Comparison of ENCODE assay signal across 1 cellular context in the genomic region with DNA sequence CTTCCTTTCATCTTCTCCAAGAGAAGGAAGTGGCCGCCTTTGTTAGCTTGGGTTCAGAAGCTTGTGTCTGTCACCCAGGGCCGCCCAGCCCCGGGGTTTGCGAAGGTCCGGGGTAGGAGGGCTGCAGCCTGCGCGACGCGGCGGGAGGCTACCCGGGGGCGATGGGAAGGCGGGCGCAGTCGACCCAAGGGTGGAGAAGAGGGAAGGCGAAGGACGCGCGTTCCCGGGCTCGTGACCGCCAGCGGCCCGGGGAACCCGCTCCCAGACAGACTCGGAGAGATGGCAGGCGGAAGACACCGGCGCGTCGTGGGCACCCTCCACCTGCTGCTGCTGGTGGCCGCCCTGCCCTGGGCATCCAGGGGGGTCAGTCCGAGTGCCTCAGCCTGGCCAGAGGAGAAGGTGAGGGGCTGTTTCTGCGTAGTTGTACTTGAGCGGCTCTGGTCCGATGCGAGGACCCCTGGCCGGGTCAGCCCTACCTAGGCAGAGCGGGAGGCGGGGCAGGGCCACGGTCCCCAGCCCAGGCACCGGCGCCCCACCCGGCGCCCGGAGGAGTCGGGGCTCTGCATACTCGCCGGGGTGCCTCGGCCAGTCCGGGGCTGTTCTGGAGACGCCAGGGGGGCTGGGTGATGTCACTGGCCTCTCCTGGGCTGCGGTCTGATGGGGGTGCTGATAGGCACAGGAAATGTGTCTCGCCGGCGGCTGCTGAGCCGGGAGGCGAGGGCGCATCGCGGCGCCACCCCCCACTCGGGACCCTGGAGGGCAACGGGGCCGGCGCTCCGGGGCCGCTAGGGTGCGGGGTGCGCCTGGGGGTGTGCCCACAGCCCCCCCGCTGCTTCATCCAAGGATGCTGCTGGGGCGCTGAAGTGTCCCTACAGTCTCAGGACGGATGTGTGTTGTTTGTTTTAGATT.
TF ChIP-seq lines count a peak whose summit lies in the region.

A gene (plus strand): TSS at position 178 of the 909 bp plus-strand sequence. CDS start 102 bp downstream, at position 280.

TF ChIP-seq in HepG2, 621 proteins besides CTCF, POLR2A, EP300 and RAD21 (continued from another document and continues in another):
- TF ChIP-seq, protein P1, sequence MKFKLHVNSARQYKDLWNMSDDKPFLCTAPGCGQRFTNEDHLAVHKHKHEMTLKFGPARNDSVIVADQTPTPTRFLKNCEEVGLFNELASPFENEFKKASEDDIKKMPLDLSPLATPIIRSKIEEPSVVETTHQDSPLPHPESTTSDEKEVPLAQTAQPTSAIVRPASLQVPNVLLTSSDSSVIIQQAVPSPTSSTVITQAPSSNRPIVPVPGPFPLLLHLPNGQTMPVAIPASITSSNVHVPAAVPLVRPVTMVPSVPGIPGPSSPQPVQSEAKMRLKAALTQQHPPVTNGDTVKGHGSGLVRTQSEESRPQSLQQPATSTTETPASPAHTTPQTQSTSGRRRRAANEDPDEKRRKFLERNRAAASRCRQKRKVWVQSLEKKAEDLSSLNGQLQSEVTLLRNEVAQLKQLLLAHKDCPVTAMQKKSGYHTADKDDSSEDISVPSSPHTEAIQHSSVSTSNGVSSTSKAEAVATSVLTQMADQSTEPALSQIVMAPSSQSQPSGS (CRISPR knock-in tag; IDR thresholded peaks at IDR 0.05): no peak
- TF ChIP-seq SIX1 (CRISPR knock-in tag; IDR thresholded peaks at IDR 0.05; ENCODE audit: borderline replicate concordance): no peak
- TF ChIP-seq FOXP1 (IDR thresholded peaks at IDR 0.05): no peak
- no peak for TF ChIP-seq FOXP1 (CRISPR knock-in tag; IDR thresholded peaks at IDR 0.05)
- TF ChIP-seq, protein P2, sequence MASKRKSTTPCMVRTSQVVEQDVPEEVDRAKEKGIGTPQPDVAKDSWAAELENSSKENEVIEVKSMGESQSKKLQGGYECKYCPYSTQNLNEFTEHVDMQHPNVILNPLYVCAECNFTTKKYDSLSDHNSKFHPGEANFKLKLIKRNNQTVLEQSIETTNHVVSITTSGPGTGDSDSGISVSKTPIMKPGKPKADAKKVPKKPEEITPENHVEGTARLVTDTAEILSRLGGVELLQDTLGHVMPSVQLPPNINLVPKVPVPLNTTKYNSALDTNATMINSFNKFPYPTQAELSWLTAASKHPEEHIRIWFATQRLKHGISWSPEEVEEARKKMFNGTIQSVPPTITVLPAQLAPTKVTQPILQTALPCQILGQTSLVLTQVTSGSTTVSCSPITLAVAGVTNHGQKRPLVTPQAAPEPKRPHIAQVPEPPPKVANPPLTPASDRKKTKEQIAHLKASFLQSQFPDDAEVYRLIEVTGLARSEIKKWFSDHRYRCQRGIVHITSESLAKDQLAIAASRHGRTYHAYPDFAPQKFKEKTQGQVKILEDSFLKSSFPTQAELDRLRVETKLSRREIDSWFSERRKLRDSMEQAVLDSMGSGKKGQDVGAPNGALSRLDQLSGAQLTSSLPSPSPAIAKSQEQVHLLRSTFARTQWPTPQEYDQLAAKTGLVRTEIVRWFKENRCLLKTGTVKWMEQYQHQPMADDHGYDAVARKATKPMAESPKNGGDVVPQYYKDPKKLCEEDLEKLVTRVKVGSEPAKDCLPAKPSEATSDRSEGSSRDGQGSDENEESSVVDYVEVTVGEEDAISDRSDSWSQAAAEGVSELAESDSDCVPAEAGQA (IDR thresholded peaks at IDR 0.05; ENCODE audit: low read depth): no peak
- TF ChIP-seq, protein P2 (CRISPR knock-in tag; IDR thresholded peaks at IDR 0.05; ENCODE audit: borderline replicate concordance): no peak
- TF ChIP-seq TBX2 (CRISPR knock-in tag; IDR thresholded peaks at IDR 0.05; ENCODE audit: borderline replicate concordance): 0 out of 2 replicates have a peak, but pooled peaks have one; percentile 41
- TF ChIP-seq TP53 (CRISPR knock-in tag; conservative IDR thresholded peaks at IDR 0.05): no peak
- TF ChIP-seq NFE2L2 (IDR thresholded peaks at IDR 0.05; ENCODE audit: low read length): no peak
- TF ChIP-seq, protein P3, sequence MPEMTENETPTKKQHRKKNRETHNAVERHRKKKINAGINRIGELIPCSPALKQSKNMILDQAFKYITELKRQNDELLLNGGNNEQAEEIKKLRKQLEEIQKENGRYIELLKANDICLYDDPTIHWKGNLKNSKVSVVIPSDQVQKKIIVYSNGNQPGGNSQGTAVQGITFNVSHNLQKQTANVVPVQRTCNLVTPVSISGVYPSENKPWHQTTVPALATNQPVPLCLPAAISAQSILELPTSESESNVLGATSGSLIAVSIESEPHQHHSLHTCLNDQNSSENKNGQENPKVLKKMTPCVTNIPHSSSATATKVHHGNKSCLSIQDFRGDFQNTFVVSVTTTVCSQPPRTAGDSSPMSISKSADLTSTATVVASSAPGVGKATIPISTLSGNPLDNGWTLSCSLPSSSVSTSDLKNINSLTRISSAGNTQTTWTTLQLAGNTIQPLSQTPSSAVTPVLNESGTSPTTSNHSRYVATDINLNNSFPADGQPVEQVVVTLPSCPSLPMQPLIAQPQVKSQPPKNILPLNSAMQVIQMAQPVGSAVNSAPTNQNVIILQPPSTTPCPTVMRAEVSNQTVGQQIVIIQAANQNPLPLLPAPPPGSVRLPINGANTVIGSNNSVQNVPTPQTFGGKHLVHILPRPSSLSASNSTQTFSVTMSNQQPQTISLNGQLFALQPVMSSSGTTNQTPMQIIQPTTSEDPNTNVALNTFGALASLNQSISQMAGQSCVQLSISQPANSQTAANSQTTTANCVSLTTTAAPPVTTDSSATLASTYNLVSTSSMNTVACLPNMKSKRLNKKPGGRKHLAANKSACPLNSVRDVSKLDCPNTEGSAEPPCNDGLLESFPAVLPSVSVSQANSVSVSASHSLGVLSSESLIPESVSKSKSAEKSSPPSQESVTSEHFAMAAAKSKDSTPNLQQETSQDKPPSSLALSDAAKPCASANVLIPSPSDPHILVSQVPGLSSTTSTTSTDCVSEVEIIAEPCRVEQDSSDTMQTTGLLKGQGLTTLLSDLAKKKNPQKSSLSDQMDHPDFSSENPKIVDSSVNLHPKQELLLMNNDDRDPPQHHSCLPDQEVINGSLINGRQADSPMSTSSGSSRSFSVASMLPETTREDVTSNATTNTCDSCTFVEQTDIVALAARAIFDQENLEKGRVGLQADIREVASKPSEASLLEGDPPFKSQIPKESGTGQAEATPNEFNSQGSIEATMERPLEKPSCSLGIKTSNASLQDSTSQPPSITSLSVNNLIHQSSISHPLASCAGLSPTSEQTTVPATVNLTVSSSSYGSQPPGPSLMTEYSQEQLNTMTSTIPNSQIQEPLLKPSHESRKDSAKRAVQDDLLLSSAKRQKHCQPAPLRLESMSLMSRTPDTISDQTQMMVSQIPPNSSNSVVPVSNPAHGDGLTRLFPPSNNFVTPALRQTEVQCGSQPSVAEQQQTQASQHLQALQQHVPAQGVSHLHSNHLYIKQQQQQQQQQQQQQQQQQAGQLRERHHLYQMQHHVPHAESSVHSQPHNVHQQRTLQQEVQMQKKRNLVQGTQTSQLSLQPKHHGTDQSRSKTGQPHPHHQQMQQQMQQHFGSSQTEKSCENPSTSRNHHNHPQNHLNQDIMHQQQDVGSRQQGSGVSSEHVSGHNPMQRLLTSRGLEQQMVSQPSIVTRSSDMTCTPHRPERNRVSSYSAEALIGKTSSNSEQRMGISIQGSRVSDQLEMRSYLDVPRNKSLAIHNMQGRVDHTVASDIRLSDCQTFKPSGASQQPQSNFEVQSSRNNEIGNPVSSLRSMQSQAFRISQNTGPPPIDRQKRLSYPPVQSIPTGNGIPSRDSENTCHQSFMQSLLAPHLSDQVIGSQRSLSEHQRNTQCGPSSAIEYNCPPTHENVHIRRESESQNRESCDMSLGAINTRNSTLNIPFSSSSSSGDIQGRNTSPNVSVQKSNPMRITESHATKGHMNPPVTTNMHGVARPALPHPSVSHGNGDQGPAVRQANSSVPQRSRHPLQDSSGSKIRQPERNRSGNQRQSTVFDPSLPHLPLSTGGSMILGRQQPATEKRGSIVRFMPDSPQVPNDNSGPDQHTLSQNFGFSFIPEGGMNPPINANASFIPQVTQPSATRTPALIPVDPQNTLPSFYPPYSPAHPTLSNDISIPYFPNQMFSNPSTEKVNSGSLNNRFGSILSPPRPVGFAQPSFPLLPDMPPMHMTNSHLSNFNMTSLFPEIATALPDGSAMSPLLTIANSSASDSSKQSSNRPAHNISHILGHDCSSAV (CRISPR knock-in tag; IDR thresholded peaks at IDR 0.05; ENCODE audit: borderline replicate concordance): no peak
- TF ChIP-seq, protein P4, sequence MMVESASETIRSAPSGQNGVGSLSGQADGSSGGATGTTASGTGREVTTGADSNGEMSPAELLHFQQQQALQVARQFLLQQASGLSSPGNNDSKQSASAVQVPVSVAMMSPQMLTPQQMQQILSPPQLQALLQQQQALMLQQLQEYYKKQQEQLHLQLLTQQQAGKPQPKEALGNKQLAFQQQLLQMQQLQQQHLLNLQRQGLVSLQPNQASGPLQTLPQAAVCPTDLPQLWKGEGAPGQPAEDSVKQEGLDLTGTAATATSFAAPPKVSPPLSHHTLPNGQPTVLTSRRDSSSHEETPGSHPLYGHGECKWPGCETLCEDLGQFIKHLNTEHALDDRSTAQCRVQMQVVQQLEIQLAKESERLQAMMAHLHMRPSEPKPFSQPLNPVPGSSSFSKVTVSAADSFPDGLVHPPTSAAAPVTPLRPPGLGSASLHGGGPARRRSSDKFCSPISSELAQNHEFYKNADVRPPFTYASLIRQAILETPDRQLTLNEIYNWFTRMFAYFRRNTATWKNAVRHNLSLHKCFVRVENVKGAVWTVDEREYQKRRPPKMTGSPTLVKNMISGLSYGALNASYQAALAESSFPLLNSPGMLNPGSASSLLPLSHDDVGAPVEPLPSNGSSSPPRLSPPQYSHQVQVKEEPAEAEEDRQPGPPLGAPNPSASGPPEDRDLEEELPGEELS (CRISPR knock-in tag; IDR thresholded peaks at IDR 0.05): no peak
- no peak for TF ChIP-seq ZNF652 (CRISPR knock-in tag; IDR thresholded peaks at IDR 0.05; ENCODE audit: borderline replicate concordance, low read depth)
- TF ChIP-seq PHB2 (IDR thresholded peaks at IDR 0.05; ENCODE audit: partially characterized antibody): no peak
- TF ChIP-seq HHEX (CRISPR knock-in tag; IDR thresholded peaks at IDR 0.05): no peak
- TF ChIP-seq MTA3 (CRISPR knock-in tag; IDR thresholded peaks at IDR 0.05): no peak
- TF ChIP-seq PHF20 (CRISPR knock-in tag; IDR thresholded peaks at IDR 0.05): no peak
- peak; percentile 27 for TF ChIP-seq XRCC5 (optimal IDR thresholded peaks at IDR 0.05; ENCODE audit: low read length)
- TF ChIP-seq, protein P5, sequence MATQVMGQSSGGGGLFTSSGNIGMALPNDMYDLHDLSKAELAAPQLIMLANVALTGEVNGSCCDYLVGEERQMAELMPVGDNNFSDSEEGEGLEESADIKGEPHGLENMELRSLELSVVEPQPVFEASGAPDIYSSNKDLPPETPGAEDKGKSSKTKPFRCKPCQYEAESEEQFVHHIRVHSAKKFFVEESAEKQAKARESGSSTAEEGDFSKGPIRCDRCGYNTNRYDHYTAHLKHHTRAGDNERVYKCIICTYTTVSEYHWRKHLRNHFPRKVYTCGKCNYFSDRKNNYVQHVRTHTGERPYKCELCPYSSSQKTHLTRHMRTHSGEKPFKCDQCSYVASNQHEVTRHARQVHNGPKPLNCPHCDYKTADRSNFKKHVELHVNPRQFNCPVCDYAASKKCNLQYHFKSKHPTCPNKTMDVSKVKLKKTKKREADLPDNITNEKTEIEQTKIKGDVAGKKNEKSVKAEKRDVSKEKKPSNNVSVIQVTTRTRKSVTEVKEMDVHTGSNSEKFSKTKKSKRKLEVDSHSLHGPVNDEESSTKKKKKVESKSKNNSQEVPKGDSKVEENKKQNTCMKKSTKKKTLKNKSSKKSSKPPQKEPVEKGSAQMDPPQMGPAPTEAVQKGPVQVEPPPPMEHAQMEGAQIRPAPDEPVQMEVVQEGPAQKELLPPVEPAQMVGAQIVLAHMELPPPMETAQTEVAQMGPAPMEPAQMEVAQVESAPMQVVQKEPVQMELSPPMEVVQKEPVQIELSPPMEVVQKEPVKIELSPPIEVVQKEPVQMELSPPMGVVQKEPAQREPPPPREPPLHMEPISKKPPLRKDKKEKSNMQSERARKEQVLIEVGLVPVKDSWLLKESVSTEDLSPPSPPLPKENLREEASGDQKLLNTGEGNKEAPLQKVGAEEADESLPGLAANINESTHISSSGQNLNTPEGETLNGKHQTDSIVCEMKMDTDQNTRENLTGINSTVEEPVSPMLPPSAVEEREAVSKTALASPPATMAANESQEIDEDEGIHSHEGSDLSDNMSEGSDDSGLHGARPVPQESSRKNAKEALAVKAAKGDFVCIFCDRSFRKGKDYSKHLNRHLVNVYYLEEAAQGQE (IDR thresholded peaks at IDR 0.05; ENCODE audit: borderline replicate concordance in 1 of 2, low read depth in 1 of 2, low read length in 2 of 2): no peak
- no peak for TF ChIP-seq NCOR1 (IDR thresholded peaks at IDR 0.05; ENCODE audit: borderline replicate concordance, low read length)
- no peak for TF ChIP-seq POGZ (CRISPR knock-in tag; IDR thresholded peaks at IDR 0.05)
- no peak for TF ChIP-seq SPEN (CRISPR knock-in tag; IDR thresholded peaks at IDR 0.05; ENCODE audit: low read depth)
- TF ChIP-seq, protein P6, sequence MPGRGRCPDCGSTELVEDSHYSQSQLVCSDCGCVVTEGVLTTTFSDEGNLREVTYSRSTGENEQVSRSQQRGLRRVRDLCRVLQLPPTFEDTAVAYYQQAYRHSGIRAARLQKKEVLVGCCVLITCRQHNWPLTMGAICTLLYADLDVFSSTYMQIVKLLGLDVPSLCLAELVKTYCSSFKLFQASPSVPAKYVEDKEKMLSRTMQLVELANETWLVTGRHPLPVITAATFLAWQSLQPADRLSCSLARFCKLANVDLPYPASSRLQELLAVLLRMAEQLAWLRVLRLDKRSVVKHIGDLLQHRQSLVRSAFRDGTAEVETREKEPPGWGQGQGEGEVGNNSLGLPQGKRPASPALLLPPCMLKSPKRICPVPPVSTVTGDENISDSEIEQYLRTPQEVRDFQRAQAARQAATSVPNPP (CRISPR knock-in tag; IDR thresholded peaks at IDR 0.05): no peak
